ENCODE assay signal across 2 cellular contexts in genomic region chr17:50047488-50048126, GRCh38.
TF ChIP-seq lines count a peak whose summit lies in the region.

No MANE protein-coding gene starts in this region.

TF ChIP-seq in IMR-90, 13 proteins besides CTCF, POLR2A, EP300 and RAD21:
- no peak for TF ChIP-seq ELK1 (IDR thresholded peaks at IDR 0.05; ENCODE audit: borderline replicate concordance, low read depth, low read length)
- 0 out of 2 replicates have a peak, but pooled peaks have one; percentile 16 for TF ChIP-seq FOS (IDR thresholded peaks at IDR 0.05; ENCODE audit: low read depth, low read length)
- peak; percentile 45; the same call in 1 of the 2 replicates for TF ChIP-seq MAZ (IDR thresholded peaks at IDR 0.05; ENCODE audit: borderline replicate concordance, low read depth, low read length)

TF ChIP-seq in K562, 482 proteins besides CTCF, POLR2A, EP300 and RAD21:
- TF ChIP-seq SIN3A (IDR thresholded peaks at IDR 0.05; ENCODE audit: borderline replicate concordance in 2 of 2, control insufficient read depth in 1 of 2, low read depth in 2 of 2, low read length in 2 of 2) (no peak), ATF3 (IDR thresholded peaks at IDR 0.05) (0 out of 2 replicates have a peak, but pooled peaks have one; percentile 32), ATF3 (CRISPR knock-in tag; conservative IDR thresholded peaks at IDR 0.05) (no peak)
